ENCODE assay signal across 8 cellular contexts in genomic region chrX:119690921-119691716, GRCh38. TPM values are rescaled to one million over a fixed set of nuclear protein-coding genes. Genes with fewer than 3 reads are reported as not detected.
DNase-seq lines count a peak whose midpoint lies in the region; ATAC-seq, FAIRE-seq and TF ChIP-seq lines count a peak whose summit lies in the region.

No MANE protein-coding gene starts in this region.

- peaks cover 32% of the 10 kb centered on the region for H3F3A ChIP-seq in MM.1S (ENCODE audit: insufficient read depth, low read length)

- H3K27me3 ChIP-seq in BE2C (no peaks in the 10 kb centered on the region), MM.1S (replicated peaks; ENCODE audit: insufficient read depth, low read length) (no peaks in the 10 kb centered on the region), keratinocyte (ENCODE audit: control insufficient read depth, extremely low read depth, insufficient read depth, low read length) (no peaks in the 10 kb centered on the region)

- H3K4me3 ChIP-seq in BE2C (ENCODE audit: low read depth, low read length) (peak overlapping the region; percentile 85), MM.1S (ENCODE audit: low read length) (peak overlapping the region; percentile 78), keratinocyte (ENCODE audit: control insufficient read depth in 2 of 3, extremely low read depth in 1 of 3, insufficient read depth in 2 of 3, low read depth in 1 of 3, low read length in 3 of 3) (no peak overlapping the region)

- H3K9me1 ChIP-seq in keratinocyte (ENCODE audit: control insufficient read depth, extremely low read depth, insufficient read depth, low read length) = no peaks in the 10 kb centered on the region

- peak; percentile 11 for ATAC-seq in stimulated activated naive CD8-positive, alpha-beta T cell treated with anti-CD3 and anti-CD28 coated beads, Interleukin-15, amount 100 ng/mL, for 72 hours
- ATAC-seq in HG03457 (IDR thresholded peaks at IDR 0.05; ENCODE audit: unreplicated experiment) = no peak

- H4K20me1 ChIP-seq in MM.1S (ENCODE audit: insufficient read depth, low read length) = no peaks in the 10 kb centered on the region
- H4K20me1 ChIP-seq in keratinocyte (ENCODE audit: control insufficient read depth, extremely low read depth, insufficient read depth, low read length) = no peaks in the 10 kb centered on the region

- no peak for TF ChIP-seq CTCF in BE2C (IDR thresholded peaks at IDR 0.05; ENCODE audit: low read depth, low read length)
- no peak for TF ChIP-seq CTCF in MM.1S (IDR thresholded peaks at IDR 0.05; ENCODE audit: low read length)
- TF ChIP-seq CTCF in keratinocyte (optimal IDR thresholded peaks at IDR 0.05 in 1 of 3, IDR thresholded peaks at IDR 0.05 in 1 of 3, conservative IDR thresholded peaks at IDR 0.05 in 1 of 3; ENCODE audit: extremely low read depth in 1 of 3, insufficient read depth in 2 of 3, low read length in 3 of 3) = no peak

- H3K36me3 ChIP-seq in BE2C = no peaks in the 10 kb centered on the region; the same call in 1 of the 2 replicates
- H3K36me3 ChIP-seq in MM.1S (replicated peaks; ENCODE audit: insufficient read depth, low read length) = peaks cover 5% of the 10 kb centered on the region; the same call in 1 of the 2 replicates
- no peaks in the 10 kb centered on the region for H3K36me3 ChIP-seq in keratinocyte (ENCODE audit: control insufficient read depth in 2 of 2, extremely low read depth in 1 of 2, insufficient read depth in 2 of 2, low read length in 2 of 2)

- H3K9me3 Mint-ChIP-seq in stimulated activated naive CD8-positive, alpha-beta T cell treated with anti-CD3 and anti-CD28 coated beads, Interleukin-15, amount 100 ng/mL, for 72 hours = no peaks in the 10 kb centered on the region

- dilution Hi-C loops in keratinocyte (cut with MboI; ENCODE audit: extremely low pct_ligation_motif_present, low sequenced_read_pairs) = no loop called here

- no peaks in the 10 kb centered on the region for H3K27me3 Mint-ChIP-seq in stimulated activated naive CD8-positive, alpha-beta T cell treated with anti-CD3 and anti-CD28 coated beads, Interleukin-15, amount 100 ng/mL, for 72 hours

- H3K27ac ChIP-seq in MM.1S (ENCODE audit: low read length) = peak overlapping the region; percentile 73
- H3K27ac ChIP-seq in keratinocyte (ENCODE audit: control insufficient read depth, insufficient read depth, low read length) = no peak overlapping the region

- peaks cover 48% of the 10 kb centered on the region for H3K4me1 Mint-ChIP-seq in stimulated activated naive CD8-positive, alpha-beta T cell treated with anti-CD3 and anti-CD28 coated beads, Interleukin-15, amount 100 ng/mL, for 72 hours

- H3K9me2 ChIP-seq in MM.1S (replicated peaks; ENCODE audit: insufficient read depth, low read length) = no peaks in the 10 kb centered on the region

- H3K4me3 Mint-ChIP-seq in stimulated activated naive CD8-positive, alpha-beta T cell treated with anti-CD3 and anti-CD28 coated beads, Interleukin-15, amount 100 ng/mL, for 72 hours = peak overlapping the region; percentile 96 to 97

- H3K79me2 ChIP-seq in MM.1S (ENCODE audit: low read length) (peaks cover 68% of the 10 kb centered on the region), keratinocyte (ENCODE audit: control insufficient read depth, insufficient read depth, low read length) (no peaks in the 10 kb centered on the region)

- H3K4me1 ChIP-seq in BE2C (peaks cover 7% of the 10 kb centered on the region), MM.1S (ENCODE audit: low read length) (peaks cover 31% of the 10 kb centered on the region), keratinocyte (ENCODE audit: control insufficient read depth, extremely low read depth, insufficient read depth, low read length) (peaks cover 9% of the 10 kb centered on the region)

- H3K27ac Mint-ChIP-seq in stimulated activated naive CD8-positive, alpha-beta T cell treated with anti-CD3 and anti-CD28 coated beads, Interleukin-15, amount 100 ng/mL, for 72 hours = peak overlapping the region; percentile 98 to 99

- H3K4me2 ChIP-seq in MM.1S (ENCODE audit: low read depth, low read length) (peak overlapping the region; percentile 96), keratinocyte (ENCODE audit: control insufficient read depth, extremely low read depth, insufficient read depth, low read depth, low read length) (peak overlapping the region; percentile 64)

- H3K9ac ChIP-seq in MM.1S (ENCODE audit: low read length) = peak overlapping the region; percentile 84
- no peak overlapping the region for H3K9ac ChIP-seq in keratinocyte (ENCODE audit: control insufficient read depth, extremely low read depth, insufficient read depth, low read length)

- H2AFZ ChIP-seq in MM.1S (ENCODE audit: low read length) = no peak overlapping the region
- H2AFZ ChIP-seq in keratinocyte (ENCODE audit: control insufficient read depth, low read length) = no peak overlapping the region

- DNase-seq in BE2C (peak; percentile 75), MM.1S (peak; percentile 32), activated T-cell treated with anti-CD3 and anti-CD28 coated beads for 4 hours (peak; percentile 51), keratinocyte (ENCODE audit: low read depth, low spot score) (no peak), NCI-H82 treated with DMSO at 0.1 percent for 48 hours (lab: John Stamatoyannopoulos, UW; ENCODE audit: unreplicated experiment) (no peak), HPDE6-E6E7 (ENCODE audit: extremely low spot score) (no peak)
- peak; percentile 46 to 69 for DNase-seq in stimulated activated naive CD8-positive, alpha-beta T cell treated with anti-CD3 and anti-CD28 coated beads, Interleukin-15, amount 100 ng/mL, for 72 hours

- H3K9me3 ChIP-seq in BE2C (no peaks in the 10 kb centered on the region), MM.1S (replicated peaks; ENCODE audit: insufficient read depth, low read length) (no peaks in the 10 kb centered on the region), keratinocyte (ENCODE audit: control insufficient read depth, low read depth, low read length) (no peaks in the 10 kb centered on the region)

- FAIRE-seq in keratinocyte (lab: Jason Lieb, UNC) = no peak

RNA-seq across cellular contexts. Expression of gene SEPTIN6, which starts 1.8 kb away (rescaled TPM):
- polyA plus RNA-seq in BE2C (2012; ENCODE audit: insufficient read depth, insufficient read length, low read depth) = 104 TPM
- polyA plus RNA-seq in keratinocyte = 9.8 to 14.0 TPM (median 12.6 TPM) in 3 replicates
- 2.7 TPM for polyA plus RNA-seq in keratinocyte (2011; ENCODE audit: low read depth)
- 11.1 and 11.4 TPM in 2 replicates for polyA plus RNA-seq in keratinocyte (2011; cell fraction: cytosol; rRNA removed)
- polyA plus RNA-seq in keratinocyte (2011; cell fraction: nucleus; rRNA removed) = 9.5 and 10.6 TPM in 2 replicates
- 1.5 and 10.0 TPM in 2 replicates for polyA plus RNA-seq in keratinocyte (2012; ENCODE audit: low replicate concordance)
- polyA minus RNA-seq in keratinocyte = 16.6 to 23.1 TPM (median 21.1 TPM) in 3 replicates
- 10.7 TPM for polyA minus RNA-seq in keratinocyte (2011; cell fraction: cytosol; rRNA and poly(A)+ RNA removed)
- polyA minus RNA-seq in keratinocyte (2011; cell fraction: nucleus; rRNA and poly(A)+ RNA removed) = 1.3 and 5.4 TPM in 2 replicates

Comparison
In these comparisons a context has a peak if more than half of its experiments do, and no peak if none do; other contexts are left out.
1. DNase-seq: peak in BE2C (single experiment), MM.1S (single experiment), activated T-cell treated with anti-CD3 and anti-CD28 coated beads for 4 hours (single experiment) and stimulated activated naive CD8-positive, alpha-beta T cell treated with anti-CD3 and anti-CD28 coated beads, Interleukin-15, amount 100 ng/mL, for 72 hours (2 of 2); none in keratinocyte (single experiment), NCI-H82 treated with DMSO at 0.1 percent for 48 hours (single experiment) and HPDE6-E6E7 (single experiment).
2. H3K4me3 ChIP-seq: peak in BE2C (single experiment) and MM.1S (single experiment); none in keratinocyte (0 of 3).